Comparison of ENCODE assay signal across 20 cellular contexts in genomic region chr3:150247456-150247855, GRCh38.
"Had no signal": no experiment of that assay in that cellular context is flagged by ENCODE, and none has a peak within 500 bp of the region (broad histone marks: within the 10 kb centered on the region; RNA-seq: fewer than 3 reads in every experiment).

No MANE protein-coding gene starts in this region.

- ATAC-seq: left lung, natural killer cell, sciatic nerve had no signal

- H3K27me3 ChIP-seq: breast epithelium, esophagus muscularis mucosa, left lung, testis, upper lobe of left lung had no signal

- H3K27ac Mint-ChIP-seq: activated CD4-positive, alpha-beta memory T cell treated with anti-CD3 and anti-CD28 coated beads for 36 hours; activated naive CD8-positive, alpha-beta T cell treated with anti-CD3 and anti-CD28 coated beads for 36 hours; natural killer cell had no signal

- H3K4me1 Mint-ChIP-seq: activated naive CD8-positive, alpha-beta T cell treated with anti-CD3 and anti-CD28 coated beads for 36 hours; central memory CD8-positive, alpha-beta T cell; natural killer cell had no signal

- H3K36me3 Mint-ChIP-seq: activated CD4-positive, alpha-beta memory T cell treated with anti-CD3 and anti-CD28 coated beads for 36 hours; activated naive CD8-positive, alpha-beta T cell treated with anti-CD3 and anti-CD28 coated beads for 36 hours; natural killer cell had no signal

- H3K4me3 Mint-ChIP-seq: activated CD4-positive, alpha-beta memory T cell treated with anti-CD3 and anti-CD28 coated beads for 36 hours; activated naive CD8-positive, alpha-beta T cell treated with anti-CD3 and anti-CD28 coated beads for 36 hours; central memory CD8-positive, alpha-beta T cell; natural killer cell had no signal

- H3K9me3 Mint-ChIP-seq: activated CD4-positive, alpha-beta memory T cell treated with anti-CD3 and anti-CD28 coated beads for 36 hours; activated naive CD8-positive, alpha-beta T cell treated with anti-CD3 and anti-CD28 coated beads for 36 hours; central memory CD8-positive, alpha-beta T cell; natural killer cell had no signal

- DNase-seq: activated CD4-positive, alpha-beta memory T cell treated with anti-CD3 and anti-CD28 coated beads for 36 hours; activated CD4-positive, alpha-beta T cell treated with anti-CD3 and anti-CD28 coated beads for 48 hours; activated naive CD4-positive, alpha-beta T cell treated with Interleukin-2 at 50 U/mL for 16 hours; activated naive CD8-positive, alpha-beta T cell treated with anti-CD3 and anti-CD28 coated beads for 36 hours; activated T-cell treated with anti-CD3 and anti-CD28 coated beads, Interleukin-2, amount 50 U/mL, for 48 hours; effector memory CD4-positive, alpha-beta T cell; hippocampal formation; kidney glomerular epithelial cell; left lung; natural killer cell; stimulated activated CD4-positive, alpha-beta T cell treated with anti-CD3 and anti-CD28 coated beads, Interleukin-4, amount 100 ng/mL, for 1 hour; stimulated activated naive CD4-positive, alpha-beta T cell; testis had no signal

- H3K4me3 ChIP-seq: breast epithelium, esophagus muscularis mucosa, left lung, lung, smooth muscle cell, testis, upper lobe of left lung had no signal

- H3K9me3 ChIP-seq: breast epithelium, esophagus muscularis mucosa, left lung, testis, upper lobe of left lung had no signal

- H3K27ac ChIP-seq: breast epithelium, left lung, testis, upper lobe of left lung had no signal

- H3K4me1 ChIP-seq: breast epithelium, testis, upper lobe of left lung had no signal

- H3K36me3 ChIP-seq: breast epithelium, esophagus muscularis mucosa, left lung, upper lobe of left lung had no signal
